In genomic region chr12:58302487-58303011, GRCh38 we compare ENCODE assay signal across 13 cellular contexts.
A peak's percentile ranks its signal among the peaks of the same experiment; 100 is the strongest.
DNase-seq lines count a peak whose midpoint lies in the region; ATAC-seq, FAIRE-seq and TF ChIP-seq lines count a peak whose summit lies in the region.
"Had no signal": no experiment of that assay in that cellular context is flagged by ENCODE, and none has a peak within 500 bp of the region (broad histone marks: within the 10 kb centered on the region; RNA-seq: fewer than 3 reads in every experiment).

No MANE protein-coding gene starts in this region.

- H3K36me3 Mint-ChIP-seq in endothelial cell (ENCODE audit: low read depth, unreplicated experiment) = no peaks in the 10 kb centered on the region

- H3K9ac ChIP-seq in kidney (ENCODE audit: low read length in 2 of 2) = no peak overlapping the region

- H3K27me3 Mint-ChIP-seq in endothelial cell (ENCODE audit: unreplicated experiment) = no peaks in the 10 kb centered on the region

- ATAC-seq in upper lobe of left lung (ENCODE audit: low FRiP score in 2 of 2) = no peak
- ATAC-seq: activated CD8-positive, alpha-beta T cell treated with anti-CD3 and anti-CD28 coated beads, Interleukin-2, amount 10 ng/mL, durations not matched to agents 7 days and 5 days had no signal

- H3K27me3 ChIP-seq in upper lobe of left lung = no peaks in the 10 kb centered on the region

- no peak overlapping the region for H3K4me3 Mint-ChIP-seq in endothelial cell (ENCODE audit: unreplicated experiment)
- H3K4me3 Mint-ChIP-seq: activated CD8-positive, alpha-beta T cell treated with anti-CD3 and anti-CD28 coated beads, Interleukin-2, amount 10 ng/mL, durations not matched to agents 7 days and 5 days had no signal

- FAIRE-seq in kidney (lab: Jason Lieb, UNC) = no peak

- H3K36me3 ChIP-seq in kidney (ENCODE audit: control insufficient read depth in 1 of 2, insufficient read depth in 2 of 2, low read length in 2 of 2) (no peaks in the 10 kb centered on the region), upper lobe of left lung (no peaks in the 10 kb centered on the region)

- H3K9me3 ChIP-seq in kidney (ENCODE audit: control insufficient read depth in 1 of 2, low read length in 2 of 2) = no peaks in the 10 kb centered on the region
- H3K9me3 ChIP-seq in upper lobe of left lung = no peaks in the 10 kb centered on the region

- H3K27ac ChIP-seq in kidney (ENCODE audit: low read depth in 2 of 2, low read length in 2 of 2) (no peak overlapping the region), upper lobe of left lung (no peak overlapping the region)

- H3K9me3 Mint-ChIP-seq in endothelial cell (ENCODE audit: unreplicated experiment) = no peaks in the 10 kb centered on the region

- WGBS in upper lobe of left lung, 2 donors = 75 to 82% methylated on average over 1 of the region's 1 CpG

- H3K4me3 ChIP-seq in LNCaP clone FGC (ENCODE audit: low read depth, low read length) (no peak overlapping the region), kidney (ENCODE audit: low read length in 2 of 2) (no peak overlapping the region), upper lobe of left lung (no peak overlapping the region)

- TF ChIP-seq CTCF in LNCaP clone FGC (IDR thresholded peaks at IDR 0.05; ENCODE audit: control insufficient read depth, extremely low read depth, insufficient read depth) (peak; percentile 48), kidney (IDR thresholded peaks at IDR 0.05; ENCODE audit: borderline replicate concordance, extremely low read depth, insufficient read depth) (peak; percentile 3), endothelial cell (IDR thresholded peaks at IDR 0.05; ENCODE audit: unreplicated experiment) (no peak), upper lobe of left lung (IDR thresholded peaks at IDR 0.05) (no peak)

- DNase-seq in COLO668 (lab: John Stamatoyannopoulos, UW; ENCODE audit: unreplicated experiment) = peak; percentile 18
- peak; percentile 81 for DNase-seq in LNCaP clone FGC (ENCODE audit: low read depth)
- DNase-seq in SHP77 treated with DMSO at 0.1 percent for 48 hours (lab: John Stamatoyannopoulos, UW) = peak; percentile 50
- DNase-seq in kidney = no peak
- no peak for DNase-seq in HEK293T (ENCODE audit: extremely low spot score)
- DNase-seq in endothelial cell (ENCODE audit: low spot score) = no peak
- DNase-seq in stimulated activated naive CD4-positive, alpha-beta T cell (lab: John Stamatoyannopoulos, UW) = no peak
- no peak for DNase-seq in upper lobe of left lung
- DNase-seq: activated CD8-positive, alpha-beta T cell treated with anti-CD3 and anti-CD28 coated beads, Interleukin-2, amount 10 ng/mL, durations not matched to agents 7 days and 5 days; activated naive CD4-positive, alpha-beta T cell treated with Interleukin-2 at 50 U/mL for 16 hours; foreskin fibroblast; GF-D8; T-helper 2 cell had no signal

- no peak for TF ChIP-seq EP300 in upper lobe of left lung (IDR thresholded peaks at IDR 0.05)

- H3K4me1 Mint-ChIP-seq in endothelial cell (ENCODE audit: unreplicated experiment) = peaks cover 4% of the 10 kb centered on the region

- CTCF ChIA-PET in HEK293T (lab: Yijun Ruan, JAX) = no interaction called here

- no peak for TF ChIP-seq POLR2A in upper lobe of left lung (IDR thresholded peaks at IDR 0.05)

- H3K4me1 ChIP-seq in kidney (ENCODE audit: control insufficient read depth in 1 of 2, insufficient read depth in 1 of 2, low read depth in 1 of 2, low read length in 2 of 2) = no peaks in the 10 kb centered on the region
- no peaks in the 10 kb centered on the region for H3K4me1 ChIP-seq in upper lobe of left lung

- POLR2A ChIA-PET in HEK293T (lab: Yijun Ruan, JAX) = no interaction called here

- no peak overlapping the region for H3K27ac Mint-ChIP-seq in endothelial cell (ENCODE audit: unreplicated experiment)
- H3K27ac Mint-ChIP-seq: activated CD8-positive, alpha-beta T cell treated with anti-CD3 and anti-CD28 coated beads, Interleukin-2, amount 10 ng/mL, durations not matched to agents 7 days and 5 days had no signal

- intact Hi-C loops in kidney (cut with DNase I) = no loop called here

TF ChIP-seq in HEK293T, 16 proteins besides CTCF, POLR2A, EP300 and RAD21:
- TF ChIP-seq FOXA1 (IDR thresholded peaks at IDR 0.05) = no peak

Comparison
In these comparisons a context has a peak if more than half of its experiments do, and no peak if none do; other contexts are left out.
1. DNase-seq: peak in COLO668 (single experiment), LNCaP clone FGC (single experiment) and SHP77 treated with DMSO at 0.1 percent for 48 hours (single experiment); none in kidney (single experiment), HEK293T (single experiment), endothelial cell (single experiment), stimulated activated naive CD4-positive, alpha-beta T cell (0 of 6) and upper lobe of left lung (0 of 2).
2. CTCF ChIP-seq: peak in LNCaP clone FGC (single experiment) and kidney (single experiment); none in endothelial cell (single experiment) and upper lobe of left lung (0 of 6).